In genomic region chrX:34332336-34332735, GRCh38 we compare ENCODE assay signal across 15 cellular contexts.
DNase-seq lines count a peak whose midpoint lies in the region; ATAC-seq and TF ChIP-seq lines count a peak whose summit lies in the region.
"Had no signal": no experiment of that assay in that cellular context is flagged by ENCODE, and none has a peak within 500 bp of the region (broad histone marks: within the 10 kb centered on the region; RNA-seq: fewer than 3 reads in every experiment).

No MANE protein-coding gene starts in this region.

- H3K27me3 ChIP-seq in SK-N-SH (ENCODE audit: insufficient read depth) (no peaks in the 10 kb centered on the region), transverse colon (no peaks in the 10 kb centered on the region)
- H3K27me3 ChIP-seq: testis had no signal

- in situ Hi-C loops in transverse colon (cut with MboI; ENCODE audit: low pct_ligation_motif_present in 1 of 4, low pct_unique_long_range_greater_than_20kb in 1 of 4, low sequenced_read_pairs in 3 of 4), result no loop called here

- no peak for TF ChIP-seq POLR2A in transverse colon (IDR thresholded peaks at IDR 0.05)

- H3K4me1 Mint-ChIP-seq in activated T-helper 17 cell treated with anti-CD3 and anti-CD28 coated beads, Interleukin-2, amount 50 U/mL, for 72 hours, result no peaks in the 10 kb centered on the region

- H3K9me3 ChIP-seq in SK-N-SH (no peaks in the 10 kb centered on the region), transverse colon (no peaks in the 10 kb centered on the region)
- H3K9me3 ChIP-seq: prostate gland, testis had no signal

- no peak overlapping the region for H2AFZ ChIP-seq in SK-N-SH (ENCODE audit: low read depth)

- DNase-seq in AG09319 (ENCODE audit: extremely low read depth, low read depth), result no peak
- peak; percentile 5 for DNase-seq in HEK293T (ENCODE audit: extremely low spot score)
- DNase-seq in SK-N-SH, result no peak
- peak; percentile 1 for DNase-seq in iris pigment epithelial cell (ENCODE audit: low read depth)
- DNase-seq in transverse colon, result no peak
- no peak for DNase-seq in T-helper 9 cell
- DNase-seq: activated CD4-positive, alpha-beta T cell treated with anti-CD3 and anti-CD28 coated beads for 1 hour; foreskin fibroblast; NCI-H1105 treated with DMSO at 0.1 percent for 48 hours; testis had no signal

- no peaks in the 10 kb centered on the region for H3K27me3 Mint-ChIP-seq in activated T-helper 17 cell treated with anti-CD3 and anti-CD28 coated beads, Interleukin-2, amount 50 U/mL, for 72 hours

- no peak overlapping the region for H3K4me3 Mint-ChIP-seq in activated T-helper 17 cell treated with anti-CD3 and anti-CD28 coated beads, Interleukin-2, amount 50 U/mL, for 72 hours

- CTCF ChIA-PET in HEK293T (lab: Yijun Ruan, JAX) (no interaction called here), SK-N-SH (lab: Yijun Ruan, JAX) (interaction anchor here (0.6 kb wide), 2 partner anchors 22 to 217 kb away, joined by 3 to 4 read pairs; no protein-coding TSS in a partner anchor)

- H3K4me3 ChIP-seq in SK-N-SH (ENCODE audit: low read depth in 2 of 2, low read length in 1 of 2), result no peak overlapping the region
- H3K4me3 ChIP-seq in transverse colon, result no peak overlapping the region
- H3K4me3 ChIP-seq: BLaER1 treated with 17β-estradiol and CSF1 and Interleukin-3, amounts not matched to agents 10 nM and 100 nM; prostate gland; testis had no signal

- POLR2A ChIA-PET in HEK293T (lab: Yijun Ruan, JAX), result no interaction called here
- POLR2A ChIA-PET in SK-N-SH (lab: Yijun Ruan, JAX), result no interaction called here

- H3K36me3 ChIP-seq in SK-N-SH (replicated peaks in 1 of 2; ENCODE audit: control insufficient read depth in 1 of 2, insufficient read depth in 2 of 2, low read length in 1 of 2) (no peaks in the 10 kb centered on the region), transverse colon (no peaks in the 10 kb centered on the region)
- H3K36me3 ChIP-seq: BLaER1 treated with 17β-estradiol and CSF1 and Interleukin-3, amounts not matched to agents 10 nM and 100 nM; prostate gland had no signal

- H3F3A ChIP-seq in SK-N-SH (replicated peaks; ENCODE audit: insufficient read depth), result no peaks in the 10 kb centered on the region

- H3K4me1 ChIP-seq in SK-N-SH (ENCODE audit: control insufficient read depth in 1 of 2, insufficient read depth in 2 of 2, low read depth in 1 of 2, low read length in 1 of 2), result no peaks in the 10 kb centered on the region
- H3K4me1 ChIP-seq in transverse colon, result no peaks in the 10 kb centered on the region
- H3K4me1 ChIP-seq: BLaER1 treated with 17β-estradiol and CSF1 and Interleukin-3, amounts not matched to agents 10 nM and 100 nM; prostate gland; testis had no signal

- intact Hi-C loops in transverse colon (cut with DNase I; ENCODE audit: low total_unique reads), result no loop called here

- TF ChIP-seq EP300 in SK-N-SH (IDR thresholded peaks at IDR 0.05; ENCODE audit: borderline replicate concordance in 1 of 2, low read depth in 1 of 2, low read length in 1 of 2), result no peak
- TF ChIP-seq EP300 in transverse colon (IDR thresholded peaks at IDR 0.05; ENCODE audit: low read depth), result no peak

- H3K36me3 Mint-ChIP-seq in activated T-helper 17 cell treated with anti-CD3 and anti-CD28 coated beads, Interleukin-2, amount 50 U/mL, for 72 hours (ENCODE audit: low read depth), result no peaks in the 10 kb centered on the region

- no peaks in the 10 kb centered on the region for H3K9me3 Mint-ChIP-seq in activated T-helper 17 cell treated with anti-CD3 and anti-CD28 coated beads, Interleukin-2, amount 50 U/mL, for 72 hours

- no peaks in the 10 kb centered on the region for H4K20me1 ChIP-seq in SK-N-SH (ENCODE audit: insufficient read depth)
- H4K20me1 ChIP-seq: BLaER1 treated with 17β-estradiol and CSF1 and Interleukin-3, amounts not matched to agents 10 nM and 100 nM had no signal

- no peak for TF ChIP-seq RAD21 in SK-N-SH (IDR thresholded peaks at IDR 0.05; ENCODE audit: low read length)

- no peak overlapping the region for H3K27ac Mint-ChIP-seq in activated T-helper 17 cell treated with anti-CD3 and anti-CD28 coated beads, Interleukin-2, amount 50 U/mL, for 72 hours

- TF ChIP-seq CTCF in AG09319 (IDR thresholded peaks at IDR 0.05; ENCODE audit: low read depth, low read length), result peak; percentile 25
- peak; percentile 35 for TF ChIP-seq CTCF in SK-N-SH (IDR thresholded peaks at IDR 0.05)
- no peak for TF ChIP-seq CTCF in transverse colon (IDR thresholded peaks at IDR 0.05)

- H3K9ac ChIP-seq in SK-N-SH, result no peak overlapping the region
- H3K9ac ChIP-seq: BLaER1 treated with 17β-estradiol and CSF1 and Interleukin-3, amounts not matched to agents 10 nM and 100 nM had no signal

- no peaks in the 10 kb centered on the region for H3K79me2 ChIP-seq in SK-N-SH (ENCODE audit: insufficient read depth)

- H3K9me2 ChIP-seq in SK-N-SH, result no peaks in the 10 kb centered on the region

- ATAC-seq in HG02759 (IDR thresholded peaks at IDR 0.05; ENCODE audit: unreplicated experiment), result no peak
- no peak for ATAC-seq in activated T-helper 17 cell treated with anti-CD3 and anti-CD28 coated beads, Interleukin-2, amount 50 U/mL, for 72 hours (replicated peaks)

- no peak overlapping the region for H3K4me2 ChIP-seq in SK-N-SH
- H3K4me2 ChIP-seq: BLaER1 treated with 17β-estradiol and CSF1 and Interleukin-3, amounts not matched to agents 10 nM and 100 nM had no signal

- 18% methylated on average over 2 of the region's 2 CpGs for WGBS in SK-N-SH (ENCODE audit: low lambda C conversion rate)
- WGBS in transverse colon (ENCODE audit: low coverage in 1 of 2), 2 donors, result 59% methylated on average over 2 of the region's 2 CpGs; no CpG with 5 or more reads in 1 of the 2 donors

- H3K27ac ChIP-seq in SK-N-SH (ENCODE audit: low read depth in 2 of 2, low read length in 1 of 2) (no peak overlapping the region), transverse colon (no peak overlapping the region)
- H3K27ac ChIP-seq: BLaER1 treated with 17β-estradiol and CSF1 and Interleukin-3, amounts not matched to agents 10 nM and 100 nM; prostate gland; RWPE1; testis had no signal

TF ChIP-seq in HEK293T, 16 proteins besides CTCF, POLR2A, EP300 and RAD21:
- TF ChIP-seq BHLHE40 (IDR thresholded peaks at IDR 0.05; ENCODE audit: borderline replicate concordance) (no peak), PKNOX1 (IDR thresholded peaks at IDR 0.05) (no peak), SUZ12 (IDR thresholded peaks at IDR 0.05) (no peak), ZNF384 (IDR thresholded peaks at IDR 0.05) (no peak), FOXM1 (IDR thresholded peaks at IDR 0.05; ENCODE audit: borderline replicate concordance) (no peak), CTBP1 (IDR thresholded peaks at IDR 0.05; ENCODE audit: borderline replicate concordance) (no peak), SP1 (IDR thresholded peaks at IDR 0.05) (no peak), ELF4 (IDR thresholded peaks at IDR 0.05) (no peak), HDGF (IDR thresholded peaks at IDR 0.05; ENCODE audit: borderline replicate concordance) (no peak), NFRKB (IDR thresholded peaks at IDR 0.05) (no peak), FOXA1 (IDR thresholded peaks at IDR 0.05) (no peak), TARDBP (IDR thresholded peaks at IDR 0.05) (no peak), LEF1 (IDR thresholded peaks at IDR 0.05; ENCODE audit: borderline replicate concordance) (no peak), FOXK2 (IDR thresholded peaks at IDR 0.05) (no peak), L3MBTL2 (conservative IDR thresholded peaks at IDR 0.05) (no peak), ARNT (IDR thresholded peaks at IDR 0.05) (no peak)

TF ChIP-seq in SK-N-SH, 30 proteins besides CTCF, POLR2A, EP300 and RAD21:
- TF ChIP-seq TCF12 (IDR thresholded peaks at IDR 0.05) (no peak), FOSL2 (IDR thresholded peaks at IDR 0.05; ENCODE audit: borderline replicate concordance, low read depth) (no peak), GATA2 (CRISPR knock-in tag; IDR thresholded peaks at IDR 0.05) (no peak), EZH2phosphoT487 (IDR thresholded peaks at IDR 0.05; ENCODE audit: borderline replicate concordance, low read depth) (no peak), JUND (IDR thresholded peaks at IDR 0.05) (no peak), NFIC (IDR thresholded peaks at IDR 0.05; ENCODE audit: borderline replicate concordance) (no peak), CHD2 (IDR thresholded peaks at IDR 0.05; ENCODE audit: low read length, partially characterized antibody) (no peak), RFX5 (IDR thresholded peaks at IDR 0.05; ENCODE audit: low read length) (no peak), YY1 (IDR thresholded peaks at IDR 0.05; ENCODE audit: low read depth) (no peak), RCOR1 (IDR thresholded peaks at IDR 0.05; ENCODE audit: low read length) (no peak), USF2 (IDR thresholded peaks at IDR 0.05; ENCODE audit: borderline replicate concordance, low read depth, low read length) (no peak), FOXM1 (IDR thresholded peaks at IDR 0.05; ENCODE audit: low read depth) (no peak), SMC3 (IDR thresholded peaks at IDR 0.05; ENCODE audit: low read depth, low read length) (no peak), FOXJ3 (CRISPR knock-in tag; IDR thresholded peaks at IDR 0.05) (no peak), SIN3A (IDR thresholded peaks at IDR 0.05; ENCODE audit: borderline replicate concordance, low read depth, low read length) (no peak)

Comparison
In these comparisons a context has a peak if more than half of its experiments do, and no peak if none do; other contexts are left out.
1. DNase-seq: peak in HEK293T (single experiment) and iris pigment epithelial cell (single experiment); none in AG09319 (single experiment), SK-N-SH (single experiment), transverse colon (single experiment) and T-helper 9 cell (single experiment).
2. CTCF ChIP-seq: peak in AG09319 (single experiment) and SK-N-SH (single experiment); none in transverse colon (0 of 5).